8 cellular contexts compared by ENCODE assay signal in the genomic region with DNA sequence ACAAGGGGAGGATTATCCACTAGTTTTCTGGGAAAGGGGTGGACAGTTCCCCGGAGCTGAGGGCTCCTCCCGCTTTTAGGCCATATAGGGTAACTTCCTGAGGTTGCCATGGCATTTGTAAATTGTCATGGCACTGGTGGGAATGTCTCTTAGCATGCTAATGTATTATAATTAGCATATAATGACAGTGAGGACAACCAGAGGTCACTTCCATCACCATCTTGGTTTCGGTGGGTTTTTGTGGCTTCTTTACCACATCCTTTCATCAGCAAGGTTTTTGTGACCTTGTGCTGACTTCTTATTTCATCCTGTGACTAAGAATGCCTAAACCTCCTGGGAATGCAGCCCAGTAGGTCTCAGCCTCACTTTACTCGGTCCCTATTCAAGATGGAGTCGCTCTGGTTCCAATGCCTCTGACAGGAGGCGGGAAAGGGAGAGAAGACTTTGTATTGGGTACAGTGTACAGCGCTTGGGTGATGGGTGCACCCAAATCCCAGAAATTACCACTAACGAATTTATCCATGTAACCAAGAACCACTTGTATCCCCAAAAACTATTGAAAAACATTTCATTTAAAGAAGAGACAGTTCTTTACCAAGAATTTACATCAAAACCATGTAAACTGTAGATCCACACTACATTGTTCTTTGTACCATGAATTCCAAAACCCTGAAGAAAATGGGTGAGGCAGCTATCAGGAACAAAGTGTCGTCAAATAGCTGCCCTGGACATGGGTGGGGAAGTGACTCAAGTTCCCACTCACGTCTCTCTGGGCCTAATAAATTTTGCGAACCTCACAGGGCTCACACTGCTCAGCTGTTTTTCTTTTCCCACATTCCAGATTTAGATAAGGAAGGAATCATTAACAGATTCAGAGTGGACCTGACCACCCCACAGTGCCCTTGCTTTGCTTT. TPM values are rescaled to one million over a fixed set of nuclear protein-coding genes. Genes with fewer than 3 reads are reported as not detected.
DNase-seq lines count a peak whose midpoint lies in the region; ATAC-seq, FAIRE-seq and TF ChIP-seq lines count a peak whose summit lies in the region.

No MANE protein-coding gene starts in this region.

- peak overlapping the region in 2 of 4 donors; percentile 23 to 42 for H3K27ac ChIP-seq in pancreas

- peak; percentile 31 for ATAC-seq in GM19043 (IDR thresholded peaks at IDR 0.05; ENCODE audit: low read depth, unreplicated experiment)
- peak; percentile 41 for ATAC-seq in HG03342 (IDR thresholded peaks at IDR 0.05; ENCODE audit: unreplicated experiment)
- ATAC-seq in activated naive CD8-positive, alpha-beta T cell treated with anti-CD3 and anti-CD28 coated beads, Interleukin-2, amount 10 ng/mL, durations not matched to agents 7 days and 5 days (ENCODE audit: low read depth), result peak; percentile 59
- ATAC-seq in pancreas, result peak; percentile 68 to 84 (median 72)

- H3K9me3 ChIP-seq in pancreas, result no peaks in the 10 kb centered on the region

- WGBS in pancreas, 2 donors, result 59 to 70% methylated on average over 10 to 11 of the region's 11 CpGs

- no peak for FAIRE-seq in pancreas (lab: Jason Lieb, UNC)

- no peak overlapping the region for H3K27ac Mint-ChIP-seq in activated naive CD8-positive, alpha-beta T cell treated with anti-CD3 and anti-CD28 coated beads, Interleukin-2, amount 10 ng/mL, durations not matched to agents 7 days and 5 days

- TF ChIP-seq CTCF in pancreas (IDR thresholded peaks at IDR 0.05), result no peak

- DNase-seq in activated naive CD8-positive, alpha-beta T cell treated with anti-CD3 and anti-CD28 coated beads, Interleukin-2, amount 10 ng/mL, durations not matched to agents 7 days and 5 days, result no peak
- DNase-seq in pancreas (no peak), NCI-H2171 treated with DMSO at 0.1 percent for 48 hours (lab: John Stamatoyannopoulos, UW) (no peak), Kasumi-1 (lab: John Stamatoyannopoulos, UW) (no peak), hippocampal formation (lab: John Stamatoyannopoulos, UW) (no peak)
- DNase-seq in stimulated activated naive CD4-positive, alpha-beta T cell treated with Interleukin-2 at 50 U/mL for 16 hours (lab: John Stamatoyannopoulos, UW), result no peak

- POLR2A ChIA-PET in activated naive CD8-positive, alpha-beta T cell treated with anti-CD3 and anti-CD28 coated beads, Interleukin-2, amount 10 ng/mL, durations not matched to agents 7 days and 5 days (lab: Charles Lee), result no interaction called here

- no peaks in the 10 kb centered on the region for H3K36me3 ChIP-seq in pancreas

- H3K4me1 Mint-ChIP-seq in activated naive CD8-positive, alpha-beta T cell treated with anti-CD3 and anti-CD28 coated beads, Interleukin-2, amount 10 ng/mL, durations not matched to agents 7 days and 5 days, result peaks cover 47% of the 10 kb centered on the region

- peaks cover 0 to 4% (median 2%) of the 10 kb centered on the region in 3 donors for H3K4me1 ChIP-seq in pancreas

- H3K27me3 ChIP-seq in pancreas, result no peaks in the 10 kb centered on the region

- peaks cover 60% of the 10 kb centered on the region for H3K27me3 Mint-ChIP-seq in activated naive CD8-positive, alpha-beta T cell treated with anti-CD3 and anti-CD28 coated beads, Interleukin-2, amount 10 ng/mL, durations not matched to agents 7 days and 5 days

- H3K4me3 Mint-ChIP-seq in activated naive CD8-positive, alpha-beta T cell treated with anti-CD3 and anti-CD28 coated beads, Interleukin-2, amount 10 ng/mL, durations not matched to agents 7 days and 5 days, result peak overlapping the region; percentile 48

- peaks cover 2% of the 10 kb centered on the region for H3K36me3 Mint-ChIP-seq in activated naive CD8-positive, alpha-beta T cell treated with anti-CD3 and anti-CD28 coated beads, Interleukin-2, amount 10 ng/mL, durations not matched to agents 7 days and 5 days

- intact Hi-C loops in pancreas (cut with DNase I), result no loop called here

- no peaks in the 10 kb centered on the region for H3K9me3 Mint-ChIP-seq in activated naive CD8-positive, alpha-beta T cell treated with anti-CD3 and anti-CD28 coated beads, Interleukin-2, amount 10 ng/mL, durations not matched to agents 7 days and 5 days

- H3K4me3 ChIP-seq in pancreas, result no peak overlapping the region

RNA-seq across cellular contexts. Expression of a gene that starts 8.9 kb away (rescaled TPM):
- not detected for total RNA-seq in activated naive CD8-positive, alpha-beta T cell treated with anti-CD3 and anti-CD28 coated beads, Interleukin-2, amount 10 ng/mL, durations not matched to agents 7 days and 5 days
- total RNA-seq in pancreas, result 1 to 10 TPM in 3 of 6 donors, under 1 TPM in 3; 0.14 to 4.4 (median 0.91) TPM
- polyA plus RNA-seq in pancreas, result under 1 TPM; 0.16 to 0.19 TPM

RNA-seq across cellular contexts. Expression of a gene that starts 50.6 kb away (rescaled TPM):
- total RNA-seq in activated naive CD8-positive, alpha-beta T cell treated with anti-CD3 and anti-CD28 coated beads, Interleukin-2, amount 10 ng/mL, durations not matched to agents 7 days and 5 days, result 1 to 10 TPM; 3.1 to 3.3 TPM
- total RNA-seq in pancreas, result 1 to 10 TPM; 3.5 to 6.2 (median 5.3) TPM
- 1 to 10 TPM; 2.1 to 2.6 TPM for polyA plus RNA-seq in pancreas

RNA-seq across cellular contexts. Expression of a gene that starts 52.1 kb away (rescaled TPM):
- under 1 TPM in 1 of 2 experiments, not detected in 1; 0.19 TPM for total RNA-seq in activated naive CD8-positive, alpha-beta T cell treated with anti-CD3 and anti-CD28 coated beads, Interleukin-2, amount 10 ng/mL, durations not matched to agents 7 days and 5 days
- not detected for total RNA-seq in pancreas
- not detected for polyA plus RNA-seq in pancreas
